31 cellular contexts compared by ENCODE assay signal in the genomic region with DNA sequence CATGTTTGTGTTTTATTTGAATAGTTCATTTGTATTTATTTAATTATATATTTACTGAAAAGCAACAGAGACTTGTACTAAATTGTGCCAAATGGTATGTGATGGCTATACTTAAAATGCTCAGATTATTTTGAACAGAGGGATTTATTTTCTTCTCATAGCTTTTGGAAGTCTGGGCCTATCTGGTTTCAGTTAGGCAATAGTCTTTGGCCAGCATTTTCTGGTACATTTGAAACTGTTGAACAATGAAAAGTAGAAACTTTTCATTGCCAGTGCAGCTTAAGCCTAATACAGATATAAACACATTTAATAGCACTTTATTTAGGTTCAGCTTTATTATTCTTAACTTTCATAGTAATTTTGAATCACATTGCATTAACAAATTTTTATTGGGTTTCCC.
"Had no signal": no experiment of that assay in that cellular context is flagged by ENCODE, and none has a peak within 500 bp of the region (broad histone marks: within the 10 kb centered on the region; RNA-seq: fewer than 3 reads in every experiment).

No MANE protein-coding gene starts in this region.

- H3K4me3 ChIP-seq: ascending aorta, cardiac muscle cell had no signal

- H3K36me3 ChIP-seq: ascending aorta, cardiac muscle cell had no signal

- H3K9me3 ChIP-seq: ascending aorta had no signal

- ATAC-seq: activated CD8-positive, alpha-beta T cell treated with anti-CD3 and anti-CD28 coated beads for 36 hours; activated naive CD4-positive, alpha-beta T cell treated with anti-CD3 and anti-CD28 coated beads, Interleukin-2, amount 50 U/mL, for 72 hours; activated T-cell treated with anti-CD3 and anti-CD28 coated beads, Interleukin-2, amount 50 U/mL, for 4 hours; activated T-cell treated with anti-CD3 and anti-CD28 coated beads, Interleukin-2, amount 50 U/mL, for 72 hours; activated T-helper 17 cell treated with anti-CD3 and anti-CD28 coated beads, Interleukin-2, amount 50 U/mL, for 72 hours had no signal

- H3K27me3 ChIP-seq: ascending aorta, cardiac muscle cell had no signal

- DNase-seq: activated B cell treated with CpG ODN at 0.5 μM for 24 hours; activated CD4-positive, alpha-beta memory T cell treated with anti-CD3 and anti-CD28 coated beads for 36 hours; activated CD4-positive, alpha-beta T cell treated with anti-CD3 and anti-CD28 coated beads for 4 hours; activated CD4-positive, alpha-beta T cell treated with anti-CD3 and anti-CD28 coated beads, Interleukin-2, amount 10 ng/mL, durations not matched to agents 24 days and 14 days; activated CD4-positive, alpha-beta T cell treated with anti-CD3 and anti-CD28 coated beads, Interleukin-2, amount 50 U/mL, for 1 hour; activated CD4-positive, alpha-beta T cell treated with anti-CD3 and anti-CD28 coated beads, Interleukin-2, amount 50 U/mL, for 4 hours; activated CD4-positive, CD25-positive, alpha-beta regulatory T cell treated with anti-CD3 and anti-CD28 coated beads, Interleukin-2, amount 50 U/mL, for 72 hours; activated CD8-positive, alpha-beta memory T cell treated with anti-CD3 and anti-CD28 coated beads, Interleukin-2, amount 50 U/mL, for 4 hours; activated CD8-positive, alpha-beta T cell treated with anti-CD3 and anti-CD28 coated beads for 36 hours; activated effector memory CD4-positive, alpha-beta T cell treated with anti-CD3 and anti-CD28 coated beads, Interleukin-2, amount 50 U/mL, for 16 hours; activated gamma-delta T cell treated with Interleukin-2 at 50 U/mL for 16 hours; activated naive CD4-positive, alpha-beta T cell; activated naive CD4-positive, alpha-beta T cell treated with anti-CD3 and anti-CD28 coated beads for 36 hours; activated naive CD4-positive, alpha-beta T cell treated with anti-CD3 and anti-CD28 coated beads, Interleukin-2, amount 50 U/mL, for 16 hours; activated naive CD8-positive, alpha-beta T cell treated with anti-CD3 and anti-CD28 coated beads for 36 hours; activated T-cell treated with anti-CD3 and anti-CD28 coated beads for 4 hours; activated T-cell treated with anti-CD3 and anti-CD28 coated beads, Interleukin-2, amount 50 U/mL, for 1 hour; activated T-cell treated with anti-CD3 and anti-CD28 coated beads, Interleukin-2, amount 50 U/mL, for 4 hours; activated T-cell treated with anti-CD3 and anti-CD28 coated beads, Interleukin-2, amount 50 U/mL, for 72 hours; amygdala; anterior cingulate cortex; caudate nucleus; cerebellar nuclear complex; T-helper 1 cell; T-helper 2 cell; T-helper 9 cell had no signal

- H3K27ac ChIP-seq: ascending aorta, cardiac muscle cell, VCaP had no signal

- H3K4me1 ChIP-seq: ascending aorta had no signal
